Comparison of ENCODE assay signal across 8 cellular contexts in genomic region chr19:46713781-46714522, GRCh38. TPM values are rescaled to one million over a fixed set of nuclear protein-coding genes. Genes with fewer than 3 reads are reported as not detected.
DNase-seq lines count a peak whose midpoint lies in the region; ATAC-seq and TF ChIP-seq lines count a peak whose summit lies in the region.

No MANE protein-coding gene starts in this region.

- H3K4me3 Mint-ChIP-seq in activated CD8-positive, alpha-beta memory T cell treated with anti-CD3 and anti-CD28 coated beads, Interleukin-2, amount 10 ng/mL, durations not matched to agents 7 days and 5 days: peak overlapping the region; percentile 95
- H3K4me3 Mint-ChIP-seq in endothelial cell (ENCODE audit: unreplicated experiment) (peak overlapping the region; percentile 98), mesothelial cell of epicardium (peak overlapping the region; percentile 92)

- peak; percentile 91 for DNase-seq in GM23248
- peak; percentile 76 for DNase-seq in NCI-H510A treated with DMSO at 0.1 percent for 48 hours (lab: John Stamatoyannopoulos, UW)
- peak; percentile 89 for DNase-seq in activated CD8-positive, alpha-beta memory T cell treated with anti-CD3 and anti-CD28 coated beads, Interleukin-2, amount 10 ng/mL, durations not matched to agents 7 days and 5 days
- DNase-seq in endothelial cell (ENCODE audit: low spot score): peak; percentile 83
- peak; percentile 62 to 76 for DNase-seq in mesothelial cell of epicardium (ENCODE audit: low spot score in 2 of 2, unreplicated experiment in 2 of 2)
- DNase-seq in stimulated activated CD8-positive, alpha-beta memory T cell treated with anti-CD3 and anti-CD28 coated beads, Interleukin-2, amount 100 ng/mL, for 48 hours (ENCODE audit: low read depth in 2 of 2): peak; percentile 46 to 57

- H3K27me3 ChIP-seq in ACC112 (ENCODE audit: insufficient read depth, low read length): no peaks in the 10 kb centered on the region
- H3K27me3 ChIP-seq in GM23248 (replicated peaks; ENCODE audit: insufficient read depth): no peaks in the 10 kb centered on the region

- H3K27ac ChIP-seq in ACC112 (ENCODE audit: low read depth, low read length): peak overlapping the region; percentile 59
- peak overlapping the region; percentile 52 for H3K27ac ChIP-seq in GM23248

- peaks cover 28% of the 10 kb centered on the region for H3K4me1 Mint-ChIP-seq in activated CD8-positive, alpha-beta memory T cell treated with anti-CD3 and anti-CD28 coated beads, Interleukin-2, amount 10 ng/mL, durations not matched to agents 7 days and 5 days
- H3K4me1 Mint-ChIP-seq in endothelial cell (ENCODE audit: unreplicated experiment): peaks cover 28% of the 10 kb centered on the region
- peaks cover 17% of the 10 kb centered on the region for H3K4me1 Mint-ChIP-seq in mesothelial cell of epicardium

- H4K20me1 ChIP-seq in GM23248 (ENCODE audit: insufficient read depth): no peaks in the 10 kb centered on the region

- ATAC-seq in activated CD8-positive, alpha-beta memory T cell treated with anti-CD3 and anti-CD28 coated beads, Interleukin-2, amount 10 ng/mL, durations not matched to agents 7 days and 5 days: peak; percentile 53
- no peak for ATAC-seq in GM18870 (IDR thresholded peaks at IDR 0.05; ENCODE audit: unreplicated experiment)

- H2AFZ ChIP-seq in ACC112 (ENCODE audit: low read length, unreplicated experiment) (peak overlapping the region; percentile 25), GM23248 (peak overlapping the region; percentile 74)

- H3K9me3 Mint-ChIP-seq in activated CD8-positive, alpha-beta memory T cell treated with anti-CD3 and anti-CD28 coated beads, Interleukin-2, amount 10 ng/mL, durations not matched to agents 7 days and 5 days (ENCODE audit: low read depth): no peaks in the 10 kb centered on the region
- no peaks in the 10 kb centered on the region for H3K9me3 Mint-ChIP-seq in endothelial cell (ENCODE audit: unreplicated experiment)
- no peaks in the 10 kb centered on the region for H3K9me3 Mint-ChIP-seq in mesothelial cell of epicardium

- H3K9ac ChIP-seq in GM23248: peak overlapping the region; percentile 89

- H3K4me2 ChIP-seq in GM23248 (ENCODE audit: unreplicated experiment): peak overlapping the region; percentile 91

- H3F3A ChIP-seq in GM23248 (ENCODE audit: insufficient read depth): 0 out of 2 replicates have a peak, but pooled peaks cover 4% of the 10 kb centered on the region

- no peaks in the 10 kb centered on the region for H3K36me3 ChIP-seq in ACC112 (ENCODE audit: insufficient read depth, low read length)
- H3K36me3 ChIP-seq in GM23248 (ENCODE audit: low read depth): peaks cover 8% of the 10 kb centered on the region; the same call in 1 of the 2 replicates

- 1 to 6% methylated on average over 14 to 43 of the region's 43 CpGs for WGBS in GM23248 (ENCODE audit: low coverage in 1 of 2, low lambda C conversion rate in 2 of 2, missing lambda C conversion rate in 2 of 2), 2 experiments

- CTCF ChIA-PET in activated CD8-positive, alpha-beta memory T cell treated with anti-CD3 and anti-CD28 coated beads, Interleukin-2, amount 10 ng/mL, durations not matched to agents 7 days and 5 days (lab: Charles Lee): interaction anchor here (0.6 to 5.6 kb wide), 14 partner anchors 9 to 530 kb away, joined by 3 to 55 read pairs (median 4); no protein-coding TSS in a partner anchor

- H3K36me3 Mint-ChIP-seq in activated CD8-positive, alpha-beta memory T cell treated with anti-CD3 and anti-CD28 coated beads, Interleukin-2, amount 10 ng/mL, durations not matched to agents 7 days and 5 days: peaks cover 44% of the 10 kb centered on the region
- H3K36me3 Mint-ChIP-seq in endothelial cell (ENCODE audit: low read depth, unreplicated experiment): peaks cover 10% of the 10 kb centered on the region
- peaks cover 7% of the 10 kb centered on the region for H3K36me3 Mint-ChIP-seq in mesothelial cell of epicardium

- peak overlapping the region; percentile 96 for H3K27ac Mint-ChIP-seq in activated CD8-positive, alpha-beta memory T cell treated with anti-CD3 and anti-CD28 coated beads, Interleukin-2, amount 10 ng/mL, durations not matched to agents 7 days and 5 days
- H3K27ac Mint-ChIP-seq in endothelial cell (ENCODE audit: unreplicated experiment): peak overlapping the region; percentile 98
- peak overlapping the region; percentile 97 for H3K27ac Mint-ChIP-seq in mesothelial cell of epicardium

- no peaks in the 10 kb centered on the region for H3K9me3 ChIP-seq in GM23248 (ENCODE audit: low read depth)

- TF ChIP-seq CTCF in endothelial cell (IDR thresholded peaks at IDR 0.05; ENCODE audit: unreplicated experiment) (no peak), mesothelial cell of epicardium (IDR thresholded peaks at IDR 0.05; ENCODE audit: unreplicated experiment) (no peak)

- H3K79me2 ChIP-seq in ACC112 (ENCODE audit: control insufficient read depth, insufficient read depth, low read length, unreplicated experiment): peaks cover 30% of the 10 kb centered on the region
- H3K79me2 ChIP-seq in GM23248 (ENCODE audit: insufficient read depth): peaks cover 26% of the 10 kb centered on the region

- H3K4me3 ChIP-seq in ACC112 (ENCODE audit: low read depth, low read length) (peak overlapping the region; percentile 91), GM23248 (peak overlapping the region; percentile 84)

- in situ Hi-C loops in GM23248 (cut with MboI): no loop called here

- H3K4me1 ChIP-seq in ACC112 (ENCODE audit: control insufficient read depth, insufficient read depth, low read length, unreplicated experiment) (peaks cover 9% of the 10 kb centered on the region), GM23248 (ENCODE audit: insufficient read depth) (peaks cover 10% of the 10 kb centered on the region; the same call in 1 of the 2 replicates)

- H3K9me2 ChIP-seq in GM23248 (ENCODE audit: insufficient read depth): no peaks in the 10 kb centered on the region

- no peaks in the 10 kb centered on the region for H3K27me3 Mint-ChIP-seq in activated CD8-positive, alpha-beta memory T cell treated with anti-CD3 and anti-CD28 coated beads, Interleukin-2, amount 10 ng/mL, durations not matched to agents 7 days and 5 days
- peaks cover 20% of the 10 kb centered on the region for H3K27me3 Mint-ChIP-seq in endothelial cell (ENCODE audit: unreplicated experiment)
- H3K27me3 Mint-ChIP-seq in mesothelial cell of epicardium (ENCODE audit: low read depth): no peaks in the 10 kb centered on the region

RNA-seq across cellular contexts. Expression of gene PRKD2, which starts 3.0 kb away (rescaled TPM):
- total RNA-seq in GM23248 (2014; rRNA removed; shearing (Covaris generic)): 11.9 and 16.4 TPM in 2 replicates
- polyA plus RNA-seq in GM23248 (2016; fragmentation: Nextera tagmentation; extraction: Ambion mirVana): 12.3 and 14.2 TPM in 2 replicates
- total RNA-seq in activated CD8-positive, alpha-beta memory T cell treated with anti-CD3 and anti-CD28 coated beads, Interleukin-2, amount 10 ng/mL, durations not matched to agents 7 days and 5 days: 100 to 1,000 TPM; 147 to 187 TPM
- total RNA-seq in endothelial cell (ENCODE audit: unreplicated experiment): 132 TPM
- total RNA-seq in mesothelial cell of epicardium: 73.7 to 75.9 TPM (median 74.7 TPM) in 3 replicates

RNA-seq across cellular contexts. Expression of gene FKRP, which starts 31.9 kb away (rescaled TPM):
- 32.1 and 41.5 TPM in 2 replicates for total RNA-seq in GM23248 (2014; rRNA removed; shearing (Covaris generic))
- 12.4 and 15.0 TPM in 2 replicates for polyA plus RNA-seq in GM23248 (2016; fragmentation: Nextera tagmentation; extraction: Ambion mirVana)
- total RNA-seq in activated CD8-positive, alpha-beta memory T cell treated with anti-CD3 and anti-CD28 coated beads, Interleukin-2, amount 10 ng/mL, durations not matched to agents 7 days and 5 days: 10 to 100 TPM; 16.3 to 17.7 TPM
- total RNA-seq in endothelial cell (ENCODE audit: unreplicated experiment): 22.7 TPM
- 34.3 to 40.6 TPM (median 37.0 TPM) in 3 replicates for total RNA-seq in mesothelial cell of epicardium

RNA-seq across cellular contexts. Expression of gene STRN4, which starts 32.3 kb away (rescaled TPM):
- total RNA-seq in GM23248 (2014; rRNA removed; shearing (Covaris generic)): 75.7 and 114 TPM in 2 replicates
- polyA plus RNA-seq in GM23248 (2016; fragmentation: Nextera tagmentation; extraction: Ambion mirVana): 44.4 and 45.9 TPM in 2 replicates
- total RNA-seq in activated CD8-positive, alpha-beta memory T cell treated with anti-CD3 and anti-CD28 coated beads, Interleukin-2, amount 10 ng/mL, durations not matched to agents 7 days and 5 days: 10 to 100 TPM; 93.0 to 95.8 TPM
- total RNA-seq in endothelial cell (ENCODE audit: unreplicated experiment) (111 TPM), mesothelial cell of epicardium (122 to 126 TPM (median 124 TPM) in 3 replicates)

RNA-seq across cellular contexts. Expression of gene DACT3, which starts 53.0 kb away (rescaled TPM):
- 7.1 and 7.3 TPM in 2 replicates for total RNA-seq in GM23248 (2014; rRNA removed; shearing (Covaris generic))
- 0.63 and 0.66 TPM in 2 replicates for polyA plus RNA-seq in GM23248 (2016; fragmentation: Nextera tagmentation; extraction: Ambion mirVana)
- total RNA-seq in activated CD8-positive, alpha-beta memory T cell treated with anti-CD3 and anti-CD28 coated beads, Interleukin-2, amount 10 ng/mL, durations not matched to agents 7 days and 5 days: 1 to 10 TPM in 1 of 2 experiments, under 1 TPM in 1; 0.12 to 1.2 TPM
- total RNA-seq in endothelial cell (ENCODE audit: unreplicated experiment) (1.1 TPM), mesothelial cell of epicardium (48.4 to 50.4 TPM (median 48.8 TPM) in 3 replicates)
